19 cellular contexts compared by ENCODE assay signal in the genomic region with DNA sequence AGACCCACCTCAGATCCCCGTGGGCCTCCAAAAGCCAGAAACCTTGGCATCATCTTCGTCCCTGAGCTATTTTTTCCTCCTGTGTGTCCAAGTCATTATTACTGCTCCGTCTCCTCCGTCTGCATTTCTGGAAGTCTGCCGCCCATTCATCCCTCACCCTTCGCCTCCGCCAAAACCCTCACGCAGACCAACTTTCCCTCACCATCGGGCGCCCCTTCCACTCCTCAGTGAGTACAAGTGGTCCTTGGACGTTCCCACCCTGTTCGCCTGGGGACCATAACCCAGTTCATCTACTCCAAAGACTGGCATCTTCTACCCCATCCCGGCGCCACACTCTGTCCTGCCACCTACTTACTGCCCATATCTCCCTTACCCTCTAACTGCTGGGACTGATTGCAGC. TPM values are rescaled to one million over a fixed set of nuclear protein-coding genes. Genes with fewer than 3 reads are reported as not detected.
A peak's percentile ranks its signal among the peaks of the same experiment; 100 is the strongest.
DNase-seq lines count a peak whose midpoint lies in the region; ATAC-seq and TF ChIP-seq lines count a peak whose summit lies in the region.
"Had no signal": no experiment of that assay in that cellular context is flagged by ENCODE, and none has a peak within 500 bp of the region (broad histone marks: within the 10 kb centered on the region; RNA-seq: fewer than 3 reads in every experiment).

No MANE protein-coding gene starts in this region.

- peak overlapping the region in 1 of 2 experiments; percentile 73; a peak in 2 of 4 replicates for H3K4me3 ChIP-seq in SK-N-SH (ENCODE audit: low read depth in 2 of 2, low read length in 1 of 2)
- H3K4me3 ChIP-seq in ascending aorta = peak overlapping the region in 1 of 2 donors; percentile 37
- H3K4me3 ChIP-seq in fibroblast of the aortic adventitia (ENCODE audit: low read depth, low read length) = peak overlapping the region; percentile 14
- H3K4me3 ChIP-seq in smooth muscle cell = no peak overlapping the region
- H3K4me3 ChIP-seq: GM23338, heart left ventricle, lower lobe of right lung, tibial nerve had no signal

- POLR2A ChIA-PET in SK-N-SH (lab: Yijun Ruan, JAX) = no interaction called here

- WGBS in SK-N-SH (ENCODE audit: low lambda C conversion rate) = 89% methylated on average over 14 of the region's 14 CpGs
- WGBS in smooth muscle cell (ENCODE audit: low lambda C conversion rate) = 95% methylated on average over 14 of the region's 14 CpGs

- H3K36me3 ChIP-seq in SK-N-SH (replicated peaks in 1 of 2; ENCODE audit: control insufficient read depth in 1 of 2, insufficient read depth in 2 of 2, low read length in 1 of 2) = no peaks in the 10 kb centered on the region
- H3K36me3 ChIP-seq in ascending aorta = no peaks in the 10 kb centered on the region
- H3K36me3 ChIP-seq in smooth muscle cell (ENCODE audit: low read depth) = no peaks in the 10 kb centered on the region
- H3K36me3 ChIP-seq: heart left ventricle, lower lobe of right lung, tibial nerve had no signal

- H3K9me2 ChIP-seq in SK-N-SH = no peaks in the 10 kb centered on the region

- peak overlapping the region in 1 of 2 experiments; percentile 99; a peak in 3 of 4 replicates for H3K27ac ChIP-seq in SK-N-SH (ENCODE audit: low read depth in 2 of 2, low read length in 1 of 2)
- peak overlapping the region; percentile 93 to 97 for H3K27ac ChIP-seq in ascending aorta
- H3K27ac ChIP-seq in smooth muscle cell (ENCODE audit: low read depth) = peak overlapping the region; percentile 97
- H3K27ac ChIP-seq: C4-2B, lower lobe of right lung, SK-N-MC, tibial nerve had no signal

- H3K79me2 ChIP-seq in SK-N-SH (ENCODE audit: insufficient read depth) = peaks cover 63% of the 10 kb centered on the region
- H3K79me2 ChIP-seq in smooth muscle cell (ENCODE audit: low read depth) = peaks cover 16% of the 10 kb centered on the region

- H3K9ac ChIP-seq in SK-N-SH = peak overlapping the region; percentile 80
- H3K9ac ChIP-seq in smooth muscle cell (ENCODE audit: low read depth) = no peak overlapping the region

- ATAC-seq in SK-N-SH treated with all-trans-retinoic acid at 6 μM for 48 hours = no peak
- ATAC-seq: GM23338, lower lobe of right lung had no signal

- CTCF ChIA-PET in SK-N-SH (lab: Yijun Ruan, JAX) = interaction anchor here (0.6 to 7.4 kb wide), 4 partner anchors 17 to 115 kb away, joined by 3 to 48 read pairs (median 8); no protein-coding TSS in a partner anchor

- no peaks in the 10 kb centered on the region for H4K20me1 ChIP-seq in SK-N-SH (ENCODE audit: insufficient read depth)
- H4K20me1 ChIP-seq in smooth muscle cell (ENCODE audit: low read depth) = peaks cover 6% of the 10 kb centered on the region

- H2AFZ ChIP-seq in SK-N-SH (ENCODE audit: low read depth) = no peak overlapping the region
- H2AFZ ChIP-seq in smooth muscle cell (ENCODE audit: low read depth) = no peak overlapping the region

- TF ChIP-seq RAD21 in SK-N-SH (IDR thresholded peaks at IDR 0.05; ENCODE audit: low read length) = no peak

- H3K27me3 ChIP-seq in SK-N-SH (ENCODE audit: insufficient read depth) (no peaks in the 10 kb centered on the region), ascending aorta (no peaks in the 10 kb centered on the region), smooth muscle cell (ENCODE audit: low read depth) (no peaks in the 10 kb centered on the region)
- H3K27me3 ChIP-seq: tibial nerve had no signal

- intact Hi-C loops in ascending aorta (cut with DNase I) = loop anchor here (10.0 kb wide), 2 partner anchors 251 to 269 kb away; a partner anchor contains a TSS

- DNase-seq in SK-N-SH (no peak), ascending aorta (ENCODE audit: low spot score in 2 of 2) (no peak), fibroblast of the aortic adventitia (ENCODE audit: low read depth) (no peak), smooth muscle cell (lab: John Stamatoyannopoulos, UW; ENCODE audit: unreplicated experiment) (no peak), retina (no peak), KG1 (lab: John Stamatoyannopoulos, UW) (no peak), SK-N-DZ (ENCODE audit: low spot score) (no peak)
- DNase-seq: 8988T; lower lobe of right lung; naive B cell; NCI-H2171; NCI-H774; stimulated activated CD4-positive, alpha-beta T cell treated with anti-CD3 and anti-CD28 coated beads, Interleukin-12 subunit alpha, Interleukin-12 subunit beta, amount 100 ng/mL, for 4 hours had no signal

- H3F3A ChIP-seq in SK-N-SH (replicated peaks; ENCODE audit: insufficient read depth) (peaks cover 47% of the 10 kb centered on the region), smooth muscle cell (ENCODE audit: low read depth) (peaks cover 60% of the 10 kb centered on the region)

- H3K9me3 ChIP-seq in SK-N-SH (no peaks in the 10 kb centered on the region), ascending aorta (no peaks in the 10 kb centered on the region), smooth muscle cell (replicated peaks; ENCODE audit: low read depth) (no peaks in the 10 kb centered on the region)
- H3K9me3 ChIP-seq: heart left ventricle, lower lobe of right lung, tibial nerve had no signal

- TF ChIP-seq CTCF in SK-N-SH (IDR thresholded peaks at IDR 0.05) = no peak
- no peak for TF ChIP-seq CTCF in ascending aorta (IDR thresholded peaks at IDR 0.05)
- TF ChIP-seq CTCF in fibroblast of the aortic adventitia (IDR thresholded peaks at IDR 0.05; ENCODE audit: insufficient read depth, low read length) = no peak
- TF ChIP-seq CTCF in smooth muscle cell (IDR thresholded peaks at IDR 0.05; ENCODE audit: borderline replicate concordance, insufficient read depth, poor library complexity, severe bottlenecking) = no peak

- peak overlapping the region; percentile 84 for H3K4me2 ChIP-seq in SK-N-SH
- H3K4me2 ChIP-seq in smooth muscle cell = peak overlapping the region; percentile 65
- H3K4me2 ChIP-seq: GM23338 had no signal

- TF ChIP-seq EP300 in SK-N-SH (IDR thresholded peaks at IDR 0.05; ENCODE audit: borderline replicate concordance in 1 of 2, low read depth in 1 of 2, low read length in 1 of 2) = no peak

- H3K4me1 ChIP-seq in SK-N-SH (ENCODE audit: control insufficient read depth in 1 of 2, insufficient read depth in 2 of 2, low read depth in 1 of 2, low read length in 1 of 2) (peaks cover 21 to 57% of the 10 kb centered on the region in 2 experiments; a peak in 3 of 4 replicates), ascending aorta (peaks cover 28 to 67% of the 10 kb centered on the region in 2 donors), smooth muscle cell (ENCODE audit: low read depth) (peaks cover 29% of the 10 kb centered on the region)

TF ChIP-seq in SK-N-SH, 30 proteins besides CTCF, POLR2A, EP300 and RAD21 (continues in another document):
- TF ChIP-seq FOXJ3 (CRISPR knock-in tag; IDR thresholded peaks at IDR 0.05) (no peak), TAF1 (IDR thresholded peaks at IDR 0.05; ENCODE audit: borderline replicate concordance, low read depth, low read length) (no peak), POLR2AphosphoS5 (IDR thresholded peaks at IDR 0.05; ENCODE audit: low read depth, low read length) (no peak), GABPA (IDR thresholded peaks at IDR 0.05; ENCODE audit: low read depth) (no peak)
- TF ChIP-seq, protein P1, sequence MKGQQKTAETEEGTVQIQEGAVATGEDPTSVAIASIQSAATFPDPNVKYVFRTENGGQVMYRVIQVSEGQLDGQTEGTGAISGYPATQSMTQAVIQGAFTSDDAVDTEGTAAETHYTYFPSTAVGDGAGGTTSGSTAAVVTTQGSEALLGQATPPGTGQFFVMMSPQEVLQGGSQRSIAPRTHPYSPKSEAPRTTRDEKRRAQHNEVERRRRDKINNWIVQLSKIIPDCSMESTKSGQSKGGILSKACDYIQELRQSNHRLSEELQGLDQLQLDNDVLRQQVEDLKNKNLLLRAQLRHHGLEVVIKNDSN (IDR thresholded peaks at IDR 0.05; ENCODE audit: borderline replicate concordance, low read depth) = no peak
- TF ChIP-seq, protein P2, sequence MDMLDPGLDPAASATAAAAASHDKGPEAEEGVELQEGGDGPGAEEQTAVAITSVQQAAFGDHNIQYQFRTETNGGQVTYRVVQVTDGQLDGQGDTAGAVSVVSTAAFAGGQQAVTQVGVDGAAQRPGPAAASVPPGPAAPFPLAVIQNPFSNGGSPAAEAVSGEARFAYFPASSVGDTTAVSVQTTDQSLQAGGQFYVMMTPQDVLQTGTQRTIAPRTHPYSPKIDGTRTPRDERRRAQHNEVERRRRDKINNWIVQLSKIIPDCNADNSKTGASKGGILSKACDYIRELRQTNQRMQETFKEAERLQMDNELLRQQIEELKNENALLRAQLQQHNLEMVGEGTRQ (IDR thresholded peaks at IDR 0.05; ENCODE audit: borderline replicate concordance, low read depth, low read length) = no peak

TF ChIP-seq in SK-N-SH treated with all-trans-retinoic acid at 6 μM for 48 hours, 23 proteins besides CTCF, POLR2A, EP300 and RAD21 (continues in another document):
- TF ChIP-seq BACH2 (CRISPR knock-in tag; IDR thresholded peaks at IDR 0.05; ENCODE audit: borderline replicate concordance) (no peak), CSDC2 (CRISPR knock-in tag; IDR thresholded peaks at IDR 0.05) (no peak)
- TF ChIP-seq, protein P3, sequence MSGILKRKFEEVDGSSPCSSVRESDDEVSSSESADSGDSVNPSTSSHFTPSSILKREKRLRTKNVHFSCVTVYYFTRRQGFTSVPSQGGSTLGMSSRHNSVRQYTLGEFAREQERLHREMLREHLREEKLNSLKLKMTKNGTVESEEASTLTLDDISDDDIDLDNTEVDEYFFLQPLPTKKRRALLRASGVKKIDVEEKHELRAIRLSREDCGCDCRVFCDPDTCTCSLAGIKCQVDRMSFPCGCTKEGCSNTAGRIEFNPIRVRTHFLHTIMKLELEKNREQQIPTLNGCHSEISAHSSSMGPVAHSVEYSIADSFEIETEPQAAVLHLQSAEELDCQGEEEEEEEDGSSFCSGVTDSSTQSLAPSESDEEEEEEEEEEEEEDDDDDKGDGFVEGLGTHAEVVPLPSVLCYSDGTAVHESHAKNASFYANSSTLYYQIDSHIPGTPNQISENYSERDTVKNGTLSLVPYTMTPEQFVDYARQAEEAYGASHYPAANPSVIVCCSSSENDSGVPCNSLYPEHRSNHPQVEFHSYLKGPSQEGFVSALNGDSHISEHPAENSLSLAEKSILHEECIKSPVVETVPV (CRISPR knock-in tag; IDR thresholded peaks at IDR 0.05) = no peak

RNA-seq across cellular contexts. Expression of a gene that starts 3.7 kb away (rescaled TPM):
- polyA plus RNA-seq in SK-N-SH (2012; rRNA removed) (34.4 and 58.8 TPM in 2 replicates), smooth muscle cell (74.2 and 90.1 TPM in 2 replicates)
- 30.9 and 41.3 TPM in 2 replicates for polyA plus RNA-seq in SK-N-SH (2012; cell fraction: cytosol; rRNA removed)
- polyA plus RNA-seq in SK-N-SH (2012; cell fraction: nucleus; rRNA removed) = 136 and 138 TPM in 2 replicates
- total RNA-seq in ascending aorta (383 TPM), fibroblast of the aortic adventitia (ENCODE audit: low replicate concordance) (58.5 and 157 TPM in 2 replicates), smooth muscle cell (103 and 108 TPM in 2 replicates)
- polyA plus RNA-seq in SK-N-DZ (2014; cell fraction: cytosol; rRNA removed) = 0.01 TPM in 1 of 2 replicates, not detected in the other
- polyA plus RNA-seq in SK-N-DZ (2014; cell fraction: nucleus; rRNA removed) = not detected in 2 replicates
